ENCODE assay signal across 8 cellular contexts in the genomic region with DNA sequence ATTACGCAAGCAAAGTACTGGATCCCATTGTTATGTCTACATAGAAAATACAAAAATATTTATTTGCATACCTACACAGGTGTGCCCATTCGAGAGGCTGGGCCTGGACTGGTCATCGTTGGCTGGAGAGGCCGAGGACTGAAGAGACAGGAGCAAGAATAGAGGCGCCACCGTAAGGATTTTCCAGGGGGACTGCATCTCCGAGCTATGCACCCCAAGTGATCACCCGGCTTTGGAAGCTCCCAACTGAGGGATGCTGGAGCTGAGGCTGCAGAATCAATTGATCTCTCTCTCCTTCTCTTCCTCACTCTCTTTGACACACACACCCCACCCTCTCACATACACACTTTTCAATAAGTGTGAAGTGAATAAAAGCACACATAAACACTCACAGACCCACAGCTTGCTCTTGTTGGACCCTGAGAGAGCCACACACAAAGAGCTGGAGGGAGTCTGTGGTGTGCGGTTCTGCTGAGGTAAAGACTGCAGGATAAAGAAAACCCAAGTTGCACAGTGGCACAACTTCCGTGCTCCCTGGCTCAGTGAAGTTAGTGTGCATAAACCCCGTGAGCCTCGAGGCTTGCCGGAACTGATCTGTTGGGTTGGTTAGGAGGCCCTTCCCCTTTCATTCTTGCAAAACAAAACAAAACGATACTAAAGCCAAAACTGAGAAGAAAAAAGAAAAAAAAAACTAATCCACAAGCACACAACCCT. TPM values are rescaled to one million over a fixed set of nuclear protein-coding genes. Genes with fewer than 3 reads are reported as not detected.
DNase-seq lines count a peak whose midpoint lies in the region; ATAC-seq and TF ChIP-seq lines count a peak whose summit lies in the region.

A gene with protein sequence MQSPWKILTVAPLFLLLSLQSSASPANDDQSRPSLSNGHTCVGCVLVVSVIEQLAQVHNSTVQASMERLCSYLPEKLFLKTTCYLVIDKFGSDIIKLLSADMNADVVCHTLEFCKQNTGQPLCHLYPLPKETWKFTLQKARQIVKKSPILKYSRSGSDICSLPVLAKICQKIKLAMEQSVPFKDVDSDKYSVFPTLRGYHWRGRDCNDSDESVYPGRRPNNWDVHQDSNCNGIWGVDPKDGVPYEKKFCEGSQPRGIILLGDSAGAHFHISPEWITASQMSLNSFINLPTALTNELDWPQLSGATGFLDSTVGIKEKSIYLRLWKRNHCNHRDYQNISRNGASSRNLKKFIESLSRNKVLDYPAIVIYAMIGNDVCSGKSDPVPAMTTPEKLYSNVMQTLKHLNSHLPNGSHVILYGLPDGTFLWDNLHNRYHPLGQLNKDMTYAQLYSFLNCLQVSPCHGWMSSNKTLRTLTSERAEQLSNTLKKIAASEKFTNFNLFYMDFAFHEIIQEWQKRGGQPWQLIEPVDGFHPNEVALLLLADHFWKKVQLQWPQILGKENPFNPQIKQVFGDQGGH (minus strand): TSS at position 544 of the 714 bp plus-strand sequence. CDS start 346 bp downstream, at position 198.

- H3K9me3 ChIP-seq in stomach (peaks cover 0 to 2% (median 0%) of the 10 kb centered on the region in 4 donors), ovary (no peaks in the 10 kb centered on the region)

- peaks cover 0 to 21% (median 0%) of the 10 kb centered on the region in 4 donors for H3K4me1 ChIP-seq in stomach
- peaks cover 2% of the 10 kb centered on the region for H3K4me1 ChIP-seq in ovary (ENCODE audit: insufficient read depth)

- peak within 1 kb of the TSS; percentile 61 to 91 (median 84) for H3K27ac Mint-ChIP-seq in naive B cell

- ATAC-seq in HG02678 (IDR thresholded peaks at IDR 0.05; ENCODE audit: unreplicated experiment) (peak; percentile 92), naive B cell (ENCODE audit: low read depth in 2 of 2) (peak; percentile 98 to 99)

- intact Hi-C loops in stomach (cut with DNase I; ENCODE audit: low total_unique reads) (no loop called here), ovary (cut with DNase I) (no loop called here)

- H3K36me3 Mint-ChIP-seq in naive B cell: no peaks in the 10 kb centered on the region

- no peak within 1 kb of the TSS for H3K4me3 ChIP-seq in GM12865 (ENCODE audit: low read depth, low read length)
- peak within 1 kb of the TSS; percentile 12 to 33 (median 28) for H3K4me3 ChIP-seq in stomach
- H3K4me3 ChIP-seq in ovary: no peak within 1 kb of the TSS

- 48 to 64% (median 60%) methylated on average over 14 of the region's 14 CpGs for WGBS in stomach, 5 donors
- 51 to 58% (median 57%) methylated on average over 14 of the region's 14 CpGs for WGBS in ovary, 3 donors

- H3K4me1 Mint-ChIP-seq in naive B cell: peaks cover 12 to 25% (median 19%) of the 10 kb centered on the region in 3 donors

- TF ChIP-seq CTCF in GM12865 (IDR thresholded peaks at IDR 0.05; ENCODE audit: insufficient read depth, low read depth, low read length, missing control alignments) (no peak), stomach (IDR thresholded peaks at IDR 0.05) (no peak), ovary (IDR thresholded peaks at IDR 0.05) (no peak)

- no peak for TF ChIP-seq POLR2A in stomach (IDR thresholded peaks at IDR 0.05)
- TF ChIP-seq POLR2A in ovary (IDR thresholded peaks at IDR 0.05): no peak

- H3K36me3 ChIP-seq in stomach (no peaks in the 10 kb centered on the region), ovary (no peaks in the 10 kb centered on the region)

- H3K27me3 ChIP-seq in stomach (no peaks in the 10 kb centered on the region), ovary (no peaks in the 10 kb centered on the region)

- peak within 1 kb of the TSS; percentile 16 to 85 (median 68) for H3K4me3 Mint-ChIP-seq in naive B cell

- TF ChIP-seq EP300 in stomach (IDR thresholded peaks at IDR 0.05): no peak
- no peak for TF ChIP-seq EP300 in ovary (IDR thresholded peaks at IDR 0.05)

- H3K9me3 Mint-ChIP-seq in naive B cell: peaks cover 0 to 3% (median 0%) of the 10 kb centered on the region in 7 donors

- H3K27me3 Mint-ChIP-seq in naive B cell: no peaks in the 10 kb centered on the region

- H3K27ac ChIP-seq in stomach: peak within 1 kb of the TSS; percentile 33 to 71 (median 56)
- H3K27ac ChIP-seq in ovary: no peak within 1 kb of the TSS

- peak; percentile 78 for DNase-seq in GM12865 (ENCODE audit: low read depth)
- peak; percentile 79 for DNase-seq in SIG-M5 (lab: John Stamatoyannopoulos, UW)
- peak; percentile 7 to 64 (median 32) for DNase-seq in activated naive CD4-positive, alpha-beta T cell (lab: John Stamatoyannopoulos, UW)
- peak; percentile 28 for DNase-seq in naive B cell
- DNase-seq in stomach: peak; percentile 64
- DNase-seq in NCI-H146 treated with DMSO at 0.1 percent for 48 hours (lab: John Stamatoyannopoulos, UW; ENCODE audit: unreplicated experiment): no peak
- no peak for DNase-seq in ovary

RNA-seq across cellular contexts. Expression of the gene that starts here (rescaled TPM):
- 1 to 10 TPM; 1.8 to 4.4 (median 2.3) TPM for polyA plus RNA-seq in naive B cell (ENCODE audit: low read depth in 6 of 6)
- 10 to 100 TPM in 2 of 5 donors, 1 to 10 TPM in 2, not detected in 1; 3.1 to 35.8 (median 7.4) TPM for total RNA-seq in stomach
- polyA plus RNA-seq in stomach: 1 to 10 TPM; 1.6 to 4.3 (median 2.4) TPM
- 1 to 10 TPM in 6 of 7 donors, under 1 TPM in 1; 0.83 to 9.5 (median 4.8) TPM for total RNA-seq in ovary
- polyA plus RNA-seq in ovary: 10 to 100 TPM in 1 of 2 donors, 1 to 10 TPM in 1; 1.7 to 14.0 TPM

Comparison
In these comparisons a context has a peak if more than half of its experiments do, and no peak if none do; other contexts are left out.
1. DNase-seq: peak in GM12865 (single experiment), SIG-M5 (single experiment), activated naive CD4-positive, alpha-beta T cell (4 of 4), naive B cell (single experiment) and stomach (single experiment); none in NCI-H146 treated with DMSO at 0.1 percent for 48 hours (single experiment) and ovary (0 of 5).
2. H3K4me3 ChIP-seq: peak in stomach (4 of 4); none in GM12865 (single experiment) and ovary (single experiment).
3. H3K27ac ChIP-seq: peak in stomach (5 of 5); none in ovary (0 of 2).